8 cellular contexts compared by ENCODE assay signal in the genomic region with DNA sequence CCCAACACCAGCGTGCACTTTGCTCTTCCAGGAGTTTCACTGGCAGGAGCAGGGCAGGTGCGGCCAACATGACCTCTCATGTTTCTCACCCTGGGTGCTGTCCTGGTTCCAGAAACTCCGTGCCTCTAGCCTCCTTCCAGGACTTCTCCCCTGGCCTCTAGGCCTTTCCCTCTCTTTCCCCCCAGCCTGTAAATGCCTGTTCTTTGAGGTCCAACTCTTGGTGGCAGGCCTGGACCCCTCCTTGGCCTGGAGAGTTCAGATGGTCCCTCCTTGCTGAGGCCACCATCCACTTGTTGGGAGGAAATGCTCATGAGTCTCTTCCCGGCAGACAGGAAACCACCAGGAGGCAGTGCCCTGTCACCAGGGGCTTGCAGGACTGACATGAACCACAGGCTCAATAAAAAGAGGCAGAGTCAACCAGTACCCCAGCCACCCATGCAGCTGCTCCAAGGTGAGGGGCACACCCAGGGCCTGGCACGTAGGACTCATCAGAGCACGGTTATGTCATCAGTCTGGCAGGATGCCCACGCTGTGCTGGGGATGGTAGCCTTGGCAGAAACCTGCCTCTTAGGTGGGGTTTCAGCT. TPM values are rescaled to one million over a fixed set of nuclear protein-coding genes. Genes with fewer than 3 reads are reported as not detected.
DNase-seq lines count a peak whose midpoint lies in the region; ATAC-seq and TF ChIP-seq lines count a peak whose summit lies in the region.

No MANE protein-coding gene starts in this region.

- no peak overlapping the region for H3K27ac ChIP-seq in brain microvascular endothelial cell
- peak overlapping the region; percentile 74 for H3K27ac ChIP-seq in lower lobe of right lung
- no peak overlapping the region for H3K27ac ChIP-seq in CD8-positive, alpha-beta memory T cell (ENCODE audit: low read depth, low read length)

- POLR2A ChIA-PET in CD8-positive, alpha-beta memory T cell (lab: Charles Lee), result no interaction called here

- H3K4me1 Mint-ChIP-seq in CD8-positive, alpha-beta memory T cell, result peaks cover 0 to 3% (median 0%) of the 10 kb centered on the region in 3 donors

- H3K36me3 ChIP-seq in brain microvascular endothelial cell (replicated peaks) (no peaks in the 10 kb centered on the region), lower lobe of right lung (no peaks in the 10 kb centered on the region)
- H3K36me3 ChIP-seq in CD8-positive, alpha-beta memory T cell (ENCODE audit: insufficient read depth, low read length), result no peaks in the 10 kb centered on the region

- intact Hi-C loops in lower lobe of right lung (cut with DNase I), result no loop called here

- DNase-seq in AG20443 (ENCODE audit: low spot score) (peak; percentile 30), LoVo (ENCODE audit: low spot score) (peak; percentile 88), brain microvascular endothelial cell (no peak), lower lobe of right lung (peak; percentile 81), islet precursor cell (no peak), superior temporal gyrus (ENCODE audit: extremely low spot score) (no peak)
- no peak for DNase-seq in activated CD4-positive, CD25-positive, alpha-beta regulatory T cell treated with anti-CD3 and anti-CD28 coated beads, Interleukin-2, amount 50 U/mL, for 72 hours
- no peak for DNase-seq in CD8-positive, alpha-beta memory T cell

- H3K27ac Mint-ChIP-seq in CD8-positive, alpha-beta memory T cell, result no peak overlapping the region

- no peaks in the 10 kb centered on the region for H3K9me3 ChIP-seq in lower lobe of right lung
- H3K9me3 ChIP-seq in CD8-positive, alpha-beta memory T cell (ENCODE audit: low read length), result no peaks in the 10 kb centered on the region

- no peaks in the 10 kb centered on the region for H3K36me3 Mint-ChIP-seq in CD8-positive, alpha-beta memory T cell

- H3K27me3 ChIP-seq in brain microvascular endothelial cell (replicated peaks) (peaks cover 2% of the 10 kb centered on the region), lower lobe of right lung (ENCODE audit: low read depth) (peaks cover 25% of the 10 kb centered on the region)
- no peaks in the 10 kb centered on the region for H3K27me3 ChIP-seq in CD8-positive, alpha-beta memory T cell (ENCODE audit: insufficient read depth, low read length, poor library complexity, severe bottlenecking)

- in situ Hi-C loops in brain microvascular endothelial cell (cut with HindIII; ENCODE audit: low pct_ligation_motif_present, low sequenced_read_pairs), result no loop called here

- peaks cover 17% of the 10 kb centered on the region for H3K4me1 ChIP-seq in lower lobe of right lung
- H3K4me1 ChIP-seq in CD8-positive, alpha-beta memory T cell (ENCODE audit: insufficient read depth, low read length), result no peaks in the 10 kb centered on the region

- H3K27me3 Mint-ChIP-seq in CD8-positive, alpha-beta memory T cell, result peaks cover 20 to 69% of the 10 kb centered on the region in 2 donors

- no peak overlapping the region for H3K4me3 Mint-ChIP-seq in CD8-positive, alpha-beta memory T cell

- no peak overlapping the region for H3K4me3 ChIP-seq in brain microvascular endothelial cell (ENCODE audit: low read depth, low read length)
- H3K4me3 ChIP-seq in lower lobe of right lung, result peak overlapping the region; percentile 52
- no peak overlapping the region for H3K4me3 ChIP-seq in CD8-positive, alpha-beta memory T cell (ENCODE audit: low read length)

- peak; percentile 48 for TF ChIP-seq CTCF in brain microvascular endothelial cell (IDR thresholded peaks at IDR 0.05; ENCODE audit: low read depth, low read length, missing control alignments)
- TF ChIP-seq CTCF in lower lobe of right lung (IDR thresholded peaks at IDR 0.05), result no peak

- peak; percentile 57 to 77 for ATAC-seq in lower lobe of right lung

- peaks cover 0 to 5% (median 1%) of the 10 kb centered on the region in 5 donors for H3K9me3 Mint-ChIP-seq in CD8-positive, alpha-beta memory T cell

- CTCF ChIA-PET in CD8-positive, alpha-beta memory T cell (lab: Charles Lee), result interaction anchor here (1.1 kb wide), 1 partner anchor 8 kb away, joined by 3 read pairs; no protein-coding TSS in a partner anchor

RNA-seq across cellular contexts. Expression of gene MALL, which starts 1.5 kb away (rescaled TPM):
- 82.7 TPM for total RNA-seq in lower lobe of right lung
- total RNA-seq in CD8-positive, alpha-beta memory T cell, result under 1 TPM; 0.47 to 0.50 TPM
- 0.38 TPM for polyA plus RNA-seq in CD8-positive, alpha-beta memory T cell

Comparison
In these comparisons a context has a peak if more than half of its experiments do, and no peak if none do; other contexts are left out.
1. DNase-seq: peak in AG20443 (single experiment), LoVo (single experiment) and lower lobe of right lung (single experiment); none in brain microvascular endothelial cell (single experiment), activated CD4-positive, CD25-positive, alpha-beta regulatory T cell treated with anti-CD3 and anti-CD28 coated beads, Interleukin-2, amount 50 U/mL, for 72 hours (single experiment), islet precursor cell (single experiment), CD8-positive, alpha-beta memory T cell (0 of 5) and superior temporal gyrus (single experiment).
2. RNA of gene MALL, which starts 1.5 kb away (total RNA-seq): 82.7 TPM in lower lobe of right lung (single experiment); 0.47 to 0.50 TPM in CD8-positive, alpha-beta memory T cell; every median in the first group is over 10 times any median in the second.